8 cellular contexts compared by ENCODE assay signal in genomic region chr22:36454916-36455570, GRCh38. TPM values are rescaled to one million over a fixed set of nuclear protein-coding genes. Genes with fewer than 3 reads are reported as not detected.
A peak's percentile ranks its signal among the peaks of the same experiment; 100 is the strongest.
DNase-seq lines count a peak whose midpoint lies in the region; ATAC-seq and TF ChIP-seq lines count a peak whose summit lies in the region.

No MANE protein-coding gene starts in this region.

- peak overlapping the region; percentile 67 for H3K27ac Mint-ChIP-seq in activated CD4-positive, alpha-beta T cell treated with anti-CD3 and anti-CD28 coated beads for 36 hours
- peak overlapping the region; percentile 37 for H3K27ac Mint-ChIP-seq in chondrocyte (ENCODE audit: unreplicated experiment)

- CTCF ChIA-PET in activated CD4-positive, alpha-beta T cell treated with anti-CD3 and anti-CD28 coated beads for 36 hours (lab: Charles Lee): interaction anchor here (0.5 to 2.9 kb wide), 11 partner anchors 16 to 205 kb away, joined by 3 to 10 read pairs (median 3); no protein-coding TSS in a partner anchor

- ATAC-seq in HG03039 (IDR thresholded peaks at IDR 0.05; ENCODE audit: unreplicated experiment) (peak; percentile 71), GM19023 (IDR thresholded peaks at IDR 0.05; ENCODE audit: unreplicated experiment) (no peak)
- peak; percentile 82 for ATAC-seq in activated CD4-positive, alpha-beta T cell treated with anti-CD3 and anti-CD28 coated beads for 36 hours

- intact Hi-C loops in activated CD4-positive, alpha-beta T cell treated with anti-CD3 and anti-CD28 coated beads for 36 hours (cut with DNase I, micrococcal nuclease): loop anchor here (1.0 to 2.0 kb wide), 8 partner anchors 26 to 126 kb away; partner anchors contain the start of genes EIF3D (in 2 of the 2) and TXN2 (in 1 of the 2)

- DNase-seq in GM13977 (ENCODE audit: low spot score): peak; percentile 93
- DNase-seq in NCI-H226: peak; percentile 79
- DNase-seq in activated CD4-positive, alpha-beta T cell treated with anti-CD3 and anti-CD28 coated beads for 36 hours: peak; percentile 98
- DNase-seq in chondrocyte (ENCODE audit: low spot score): no peak
- peak; percentile 90 for DNase-seq in kidney tubule cell (ENCODE audit: low spot score)
- peak; percentile 90 to 97 for DNase-seq in stimulated activated CD4-positive, alpha-beta T cell treated with anti-CD3 and anti-CD28 coated beads, Interleukin-15, amount 100 ng/mL, for 48 hours (ENCODE audit: low read depth in 2 of 2)

- no peaks in the 10 kb centered on the region for H3K9me3 Mint-ChIP-seq in activated CD4-positive, alpha-beta T cell treated with anti-CD3 and anti-CD28 coated beads for 36 hours (ENCODE audit: low read depth)
- no peaks in the 10 kb centered on the region for H3K9me3 Mint-ChIP-seq in chondrocyte (ENCODE audit: low read depth)

- peaks cover 44% of the 10 kb centered on the region for H3K4me1 Mint-ChIP-seq in activated CD4-positive, alpha-beta T cell treated with anti-CD3 and anti-CD28 coated beads for 36 hours
- H3K4me1 Mint-ChIP-seq in chondrocyte (ENCODE audit: low read depth): peaks cover 48% of the 10 kb centered on the region

- in situ Hi-C loops in GM13977 (cut with MboI; ENCODE audit: low pct_unique_long_range_greater_than_20kb, low sequenced_read_pairs, unreplicated experiment): no loop called here

- H3K36me3 Mint-ChIP-seq in activated CD4-positive, alpha-beta T cell treated with anti-CD3 and anti-CD28 coated beads for 36 hours (ENCODE audit: low read depth): no peaks in the 10 kb centered on the region
- no peaks in the 10 kb centered on the region for H3K36me3 Mint-ChIP-seq in chondrocyte (ENCODE audit: low read depth)

- POLR2A ChIA-PET in activated CD4-positive, alpha-beta T cell treated with anti-CD3 and anti-CD28 coated beads for 36 hours (lab: Charles Lee): interaction anchor here (0.6 to 1.1 kb wide), 6 partner anchors 16 to 99 kb away, joined by 3 to 4 read pairs (median 4); no protein-coding TSS in a partner anchor

- peak; percentile 7 for TF ChIP-seq CTCF in GM13977 (IDR thresholded peaks at IDR 0.05; ENCODE audit: extremely low read depth, insufficient read depth, missing control alignments)
- peak; percentile 29 for TF ChIP-seq CTCF in chondrocyte (IDR thresholded peaks at IDR 0.05)

- H3K4me3 Mint-ChIP-seq in activated CD4-positive, alpha-beta T cell treated with anti-CD3 and anti-CD28 coated beads for 36 hours: peak overlapping the region; percentile 71
- peak overlapping the region; percentile 52 for H3K4me3 Mint-ChIP-seq in chondrocyte (ENCODE audit: unreplicated experiment)

- no peaks in the 10 kb centered on the region for H3K27me3 Mint-ChIP-seq in activated CD4-positive, alpha-beta T cell treated with anti-CD3 and anti-CD28 coated beads for 36 hours
- H3K27me3 Mint-ChIP-seq in chondrocyte (ENCODE audit: low read depth): no peaks in the 10 kb centered on the region

RNA-seq across cellular contexts. Expression of gene TXN2, which starts 26.4 kb away (rescaled TPM):
- total RNA-seq in activated CD4-positive, alpha-beta T cell treated with anti-CD3 and anti-CD28 coated beads for 36 hours: 10 to 100 TPM; 95.5 to 99.1 TPM
- 45.7 to 54.9 TPM (median 48.5 TPM) in 3 replicates for total RNA-seq in chondrocyte

RNA-seq across cellular contexts. Expression of gene FOXRED2, which starts 51.8 kb away (rescaled TPM):
- total RNA-seq in activated CD4-positive, alpha-beta T cell treated with anti-CD3 and anti-CD28 coated beads for 36 hours: 10 to 100 TPM; 15.7 to 16.6 TPM
- 21.0 to 23.1 TPM (median 23.0 TPM) in 3 replicates for total RNA-seq in chondrocyte
